In genomic region chr4:73257995-73258667, GRCh38 we compare ENCODE assay signal across 1 cellular context.
TF ChIP-seq lines count a peak whose summit lies in the region.

No MANE protein-coding gene starts in this region.

TF ChIP-seq in IMR-90, 13 proteins besides CTCF, POLR2A, EP300 and RAD21:
- TF ChIP-seq USF2 (IDR thresholded peaks at IDR 0.05; ENCODE audit: low read depth, low read length) (peak; percentile 27; the same call in 1 of the 2 replicates), NFE2L2 (IDR thresholded peaks at IDR 0.05; ENCODE audit: low read depth, low read length) (no peak), MXI1 (IDR thresholded peaks at IDR 0.05; ENCODE audit: borderline replicate concordance, low read depth, low read length) (0 out of 2 replicates have a peak, but pooled peaks have one; percentile 48)
TF ChIP-seq in IMR-90: peak in this region for 2.
